Comparison of ENCODE assay signal across 13 cellular contexts in the genomic region with DNA sequence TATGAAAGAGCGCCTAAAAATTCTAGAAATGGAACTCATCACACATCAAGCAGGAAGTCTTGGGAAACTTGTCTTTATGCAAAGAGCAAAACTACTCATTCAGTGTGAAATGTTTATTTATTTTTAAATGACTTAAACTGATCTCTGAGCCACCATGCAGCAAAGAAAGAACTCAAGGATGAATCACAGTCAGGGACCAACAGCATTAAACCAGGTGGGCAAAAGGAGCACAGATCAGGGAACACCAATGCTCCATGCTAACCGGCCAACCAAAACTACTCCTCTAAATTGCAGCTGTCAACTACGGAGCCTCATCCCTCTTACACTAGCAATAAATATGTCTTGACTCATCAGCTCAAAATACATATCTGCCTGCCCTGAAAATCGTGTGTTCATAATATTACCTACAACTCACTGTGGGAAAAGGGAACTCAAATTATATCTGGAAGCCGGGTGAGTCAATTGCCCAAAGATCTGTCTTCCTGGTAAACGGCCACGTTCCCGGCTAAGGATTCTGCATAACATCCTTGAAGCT.
DNase-seq lines count a peak whose midpoint lies in the region; ATAC-seq, FAIRE-seq and TF ChIP-seq lines count a peak whose summit lies in the region.
"Had no signal": no experiment of that assay in that cellular context is flagged by ENCODE, and none has a peak within 500 bp of the region (broad histone marks: within the 10 kb centered on the region; RNA-seq: fewer than 3 reads in every experiment).

No MANE protein-coding gene starts in this region.

- H3K27me3 ChIP-seq in heart left ventricle (no peaks in the 10 kb centered on the region), right atrium auricular region (no peaks in the 10 kb centered on the region), adipocyte (replicated peaks; ENCODE audit: control insufficient read depth, insufficient read depth, low read length) (no peaks in the 10 kb centered on the region)
- H3K27me3 ChIP-seq: thyroid gland had no signal

- no peak for TF ChIP-seq POLR2A in heart left ventricle (IDR thresholded peaks at IDR 0.05)

- no peak overlapping the region for H3K9ac ChIP-seq in adipocyte (ENCODE audit: low read length)

- H3K4me3 ChIP-seq in heart left ventricle (no peak overlapping the region), right atrium auricular region (no peak overlapping the region), adipocyte (ENCODE audit: low read length) (no peak overlapping the region), foreskin fibroblast (ENCODE audit: low read depth in 1 of 2, low read length in 2 of 2) (no peak overlapping the region)
- H3K4me3 ChIP-seq: thyroid gland had no signal

- no peak overlapping the region for H3K27ac ChIP-seq in heart left ventricle
- no peak overlapping the region for H3K27ac ChIP-seq in right atrium auricular region
- H3K27ac ChIP-seq: thyroid gland had no signal

- ATAC-seq in heart left ventricle (peak in 3 of 4 donors; percentile 41 to 68 (median 50)), HG02938 (IDR thresholded peaks at IDR 0.05; ENCODE audit: unreplicated experiment) (no peak)
- ATAC-seq in stimulated activated memory B cell treated with anti-CD40 and anti-IgM and Interleukin-4, amounts not matched to agents 10 μg/mL and 1 μg/mL and 100 μg/mL, for 72 hours = no peak
- ATAC-seq: activated CD8-positive, alpha-beta T cell treated with anti-CD3 and anti-CD28 coated beads for 36 hours; T-helper 17 cell had no signal

- intact Hi-C loops in heart left ventricle (cut with DNase I) = no loop called here

- H3K36me3 Mint-ChIP-seq in stimulated activated memory B cell treated with anti-CD40 and anti-IgM and Interleukin-4, amounts not matched to agents 10 μg/mL and 1 μg/mL and 100 μg/mL, for 72 hours = no peaks in the 10 kb centered on the region

- H3K27ac Mint-ChIP-seq in stimulated activated memory B cell treated with anti-CD40 and anti-IgM and Interleukin-4, amounts not matched to agents 10 μg/mL and 1 μg/mL and 100 μg/mL, for 72 hours = no peak overlapping the region
- H3K27ac Mint-ChIP-seq: activated CD8-positive, alpha-beta T cell treated with anti-CD3 and anti-CD28 coated beads for 36 hours; T-helper 17 cell had no signal

- H3K4me1 ChIP-seq in heart left ventricle = peaks cover 0 to 61% (median 38%) of the 10 kb centered on the region in 12 donors
- H3K4me1 ChIP-seq in right atrium auricular region = peaks cover 0 to 29% of the 10 kb centered on the region in 2 donors
- H3K4me1 ChIP-seq in adipocyte (ENCODE audit: control insufficient read depth, insufficient read depth, low read length) = peaks cover 35% of the 10 kb centered on the region

- DNase-seq in heart left ventricle = no peak
- DNase-seq in right atrium auricular region (ENCODE audit: low spot score) = no peak
- DNase-seq in adipocyte (ENCODE audit: low read depth) = peak; percentile 50
- DNase-seq in foreskin fibroblast = peak; percentile 40 to 42
- peak; percentile 29 for DNase-seq in urothelium cell line (ENCODE audit: low spot score)
- DNase-seq in NCI-H2227 treated with DMSO at 0.1 percent for 48 hours (lab: John Stamatoyannopoulos, UW) = no peak
- DNase-seq: activated CD8-positive, alpha-beta T cell treated with anti-CD3 and anti-CD28 coated beads for 36 hours; activated naive CD4-positive, alpha-beta T cell treated with anti-CD3 and anti-CD28 coated beads, Interleukin-2, amount 50 U/mL, for 16 hours; retina; T-helper 17 cell; thyroid gland had no signal

- H3K9me3 ChIP-seq in heart left ventricle (no peaks in the 10 kb centered on the region), right atrium auricular region (no peaks in the 10 kb centered on the region), adipocyte (ENCODE audit: control insufficient read depth, low read length) (no peaks in the 10 kb centered on the region)
- H3K9me3 ChIP-seq: thyroid gland had no signal

- no peaks in the 10 kb centered on the region for H3K4me1 Mint-ChIP-seq in stimulated activated memory B cell treated with anti-CD40 and anti-IgM and Interleukin-4, amounts not matched to agents 10 μg/mL and 1 μg/mL and 100 μg/mL, for 72 hours
- H3K4me1 Mint-ChIP-seq: T-helper 17 cell had no signal

- H3K36me3 ChIP-seq in heart left ventricle (no peaks in the 10 kb centered on the region), right atrium auricular region (no peaks in the 10 kb centered on the region), adipocyte (ENCODE audit: control insufficient read depth, insufficient read depth, low read length, severe bottlenecking) (no peaks in the 10 kb centered on the region)
- H3K36me3 ChIP-seq: thyroid gland had no signal

- WGBS in heart left ventricle, 4 donors = 81 to 85% (median 85%) methylated on average over 8 of the region's 8 CpGs

- TF ChIP-seq CTCF in heart left ventricle (IDR thresholded peaks at IDR 0.05) (no peak), right atrium auricular region (IDR thresholded peaks at IDR 0.05) (no peak), foreskin fibroblast (IDR thresholded peaks at IDR 0.05; ENCODE audit: low read depth, low read length) (no peak)

- peaks cover 20% of the 10 kb centered on the region for H3K27me3 Mint-ChIP-seq in stimulated activated memory B cell treated with anti-CD40 and anti-IgM and Interleukin-4, amounts not matched to agents 10 μg/mL and 1 μg/mL and 100 μg/mL, for 72 hours
- H3K27me3 Mint-ChIP-seq: activated CD8-positive, alpha-beta T cell treated with anti-CD3 and anti-CD28 coated beads for 36 hours; T-helper 17 cell had no signal

- no peak overlapping the region for H3K4me3 Mint-ChIP-seq in stimulated activated memory B cell treated with anti-CD40 and anti-IgM and Interleukin-4, amounts not matched to agents 10 μg/mL and 1 μg/mL and 100 μg/mL, for 72 hours
- H3K4me3 Mint-ChIP-seq: activated CD8-positive, alpha-beta T cell treated with anti-CD3 and anti-CD28 coated beads for 36 hours; T-helper 17 cell had no signal

- FAIRE-seq in urothelium cell line (lab: Jason Lieb, UNC) = no peak

- H3K9me3 Mint-ChIP-seq in stimulated activated memory B cell treated with anti-CD40 and anti-IgM and Interleukin-4, amounts not matched to agents 10 μg/mL and 1 μg/mL and 100 μg/mL, for 72 hours = peaks cover 4% of the 10 kb centered on the region

Comparison
In these comparisons a context has a peak if more than half of its experiments do, and no peak if none do; other contexts are left out.
1. ATAC-seq: peak in heart left ventricle (3 of 4); none in stimulated activated memory B cell treated with anti-CD40 and anti-IgM and Interleukin-4, amounts not matched to agents 10 μg/mL and 1 μg/mL and 100 μg/mL, for 72 hours (single experiment) and HG02938 (single experiment).
2. DNase-seq: peak in adipocyte (single experiment), foreskin fibroblast (2 of 2) and urothelium cell line (single experiment); none in heart left ventricle (0 of 5), right atrium auricular region (single experiment) and NCI-H2227 treated with DMSO at 0.1 percent for 48 hours (single experiment).